ENCODE assay signal across 12 cellular contexts in the genomic region with DNA sequence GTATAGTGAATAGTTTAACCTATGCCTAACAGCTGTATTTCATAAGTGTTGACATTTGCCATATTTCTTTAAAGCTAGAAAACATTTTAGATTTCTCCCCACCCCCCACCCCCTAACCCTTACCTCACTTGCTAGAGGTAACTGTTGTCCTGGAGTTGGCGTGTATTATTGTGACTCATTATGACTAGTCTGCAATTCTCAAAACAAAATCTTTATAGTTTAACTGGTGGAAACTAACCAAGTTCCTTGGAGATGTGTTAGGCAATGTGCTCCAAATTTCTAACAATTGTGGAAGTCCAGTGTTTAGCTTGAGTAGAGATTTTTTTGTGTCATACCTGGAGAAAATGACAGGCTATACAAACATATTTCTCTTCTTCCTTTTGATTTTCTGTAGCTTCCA. TPM values are rescaled to one million over a fixed set of nuclear protein-coding genes. Genes with fewer than 3 reads are reported as not detected.
DNase-seq lines count a peak whose midpoint lies in the region; ATAC-seq, FAIRE-seq and TF ChIP-seq lines count a peak whose summit lies in the region.
"Had no signal": no experiment of that assay in that cellular context is flagged by ENCODE, and none has a peak within 500 bp of the region (broad histone marks: within the 10 kb centered on the region; RNA-seq: fewer than 3 reads in every experiment).

No MANE protein-coding gene starts in this region.

- no peaks in the 10 kb centered on the region for H3K36me3 ChIP-seq in rectal smooth muscle tissue (ENCODE audit: control insufficient read depth, insufficient read depth, low read length)
- H3K36me3 ChIP-seq: pancreas had no signal

- FAIRE-seq in RCC 7860 (lab: Jason Lieb, UNC), result peak; percentile 89
- FAIRE-seq: pancreas had no signal

- ATAC-seq in HG02981 (IDR thresholded peaks at IDR 0.05; ENCODE audit: unreplicated experiment), result no peak
- ATAC-seq: left ventricle myocardium superior had no signal

- TF ChIP-seq CTCF in epithelial cell of esophagus (IDR thresholded peaks at IDR 0.05; ENCODE audit: insufficient read depth, low read depth, low read length, missing control alignments), result no peak

- H3K4me1 ChIP-seq in rectal smooth muscle tissue (ENCODE audit: control insufficient read depth, insufficient read depth, low read length), result peaks cover 8% of the 10 kb centered on the region
- H3K4me1 ChIP-seq: pancreas had no signal

- H3K4me3 ChIP-seq in epithelial cell of esophagus (ENCODE audit: low read length) (no peak overlapping the region), rectal smooth muscle tissue (ENCODE audit: low read length) (no peak overlapping the region)
- H3K4me3 ChIP-seq: pancreas had no signal

- H3K9ac ChIP-seq in rectal smooth muscle tissue (ENCODE audit: low read length), result no peak overlapping the region

- DNase-seq in GM03348 (ENCODE audit: low spot score), result peak; percentile 78
- DNase-seq in RCC 7860 (ENCODE audit: low spot score), result peak; percentile 88
- peak; percentile 88 for DNase-seq in epithelial cell of esophagus (ENCODE audit: low read depth)
- no peak for DNase-seq in NCI-H69 (lab: John Stamatoyannopoulos, UW)
- DNase-seq in posterior vena cava (ENCODE audit: low spot score), result no peak
- DNase-seq in HuH-7.5 (ENCODE audit: low spot score), result no peak
- DNase-seq: activated effector memory CD4-positive, alpha-beta T cell treated with anti-CD3 and anti-CD28 coated beads, Interleukin-2, amount 50 U/mL, for 16 hours; H9; left ventricle myocardium superior; pancreas had no signal

- intact Hi-C loops in posterior vena cava (cut with DNase I), result no loop called here

- peak overlapping the region; percentile 65 for H3K27ac ChIP-seq in rectal smooth muscle tissue (ENCODE audit: low read depth, low read length)

- H3K27me3 ChIP-seq in rectal smooth muscle tissue (ENCODE audit: control insufficient read depth, insufficient read depth, low read length), result no peaks in the 10 kb centered on the region
- H3K27me3 ChIP-seq: pancreas had no signal

RNA-seq across cellular contexts. Expression of a gene that starts 38.0 kb away (rescaled TPM):
- under 1 TPM in 1 of 2 donors, not detected in 1; 0.23 TPM for total RNA-seq in posterior vena cava
- total RNA-seq: H9, left ventricle myocardium superior had no signal

RNA-seq across cellular contexts. Expression of a gene that starts 42.5 kb away (rescaled TPM):
- 10 to 100 TPM; 13.0 to 15.9 TPM for total RNA-seq in posterior vena cava

Comparison
In these comparisons a context has a peak if more than half of its experiments do, and no peak if none do; other contexts are left out.
1. DNase-seq: peak in GM03348 (single experiment), RCC 7860 (single experiment) and epithelial cell of esophagus (single experiment); none in NCI-H69 (single experiment), posterior vena cava (single experiment) and HuH-7.5 (single experiment).